Comparison of ENCODE assay signal across 1 cellular context in the genomic region with DNA sequence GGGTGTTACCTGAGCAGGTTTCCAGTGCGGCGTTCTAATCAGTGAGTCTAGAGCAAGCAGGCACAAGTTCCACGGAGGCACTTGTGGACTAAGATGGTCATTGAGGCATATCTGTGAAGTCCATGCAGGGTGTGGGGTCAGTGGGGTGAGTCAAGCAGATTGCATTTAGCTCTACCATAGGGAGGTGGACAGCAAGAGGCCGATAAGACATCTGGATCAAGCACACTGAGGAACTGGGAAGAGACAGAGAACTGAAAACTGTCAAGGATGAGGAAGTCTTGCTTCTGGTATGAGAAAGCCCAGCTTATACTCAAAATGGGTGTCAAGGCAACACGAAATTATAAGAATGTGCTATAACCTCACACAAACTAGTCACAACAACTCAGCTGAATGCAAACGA.
TF ChIP-seq lines count a peak whose summit lies in the region.

No MANE protein-coding gene starts in this region.

TF ChIP-seq in HepG2, 621 proteins besides CTCF, POLR2A, EP300 and RAD21 (continued from another document):
- TF ChIP-seq, protein P1, sequence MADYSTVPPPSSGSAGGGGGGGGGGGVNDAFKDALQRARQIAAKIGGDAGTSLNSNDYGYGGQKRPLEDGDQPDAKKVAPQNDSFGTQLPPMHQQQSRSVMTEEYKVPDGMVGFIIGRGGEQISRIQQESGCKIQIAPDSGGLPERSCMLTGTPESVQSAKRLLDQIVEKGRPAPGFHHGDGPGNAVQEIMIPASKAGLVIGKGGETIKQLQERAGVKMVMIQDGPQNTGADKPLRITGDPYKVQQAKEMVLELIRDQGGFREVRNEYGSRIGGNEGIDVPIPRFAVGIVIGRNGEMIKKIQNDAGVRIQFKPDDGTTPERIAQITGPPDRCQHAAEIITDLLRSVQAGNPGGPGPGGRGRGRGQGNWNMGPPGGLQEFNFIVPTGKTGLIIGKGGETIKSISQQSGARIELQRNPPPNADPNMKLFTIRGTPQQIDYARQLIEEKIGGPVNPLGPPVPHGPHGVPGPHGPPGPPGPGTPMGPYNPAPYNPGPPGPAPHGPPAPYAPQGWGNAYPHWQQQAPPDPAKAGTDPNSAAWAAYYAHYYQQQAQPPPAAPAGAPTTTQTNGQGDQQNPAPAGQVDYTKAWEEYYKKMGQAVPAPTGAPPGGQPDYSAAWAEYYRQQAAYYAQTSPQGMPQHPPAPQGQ (CRISPR knock-in tag; IDR thresholded peaks at IDR 0.05; ENCODE audit: borderline replicate concordance): no peak
- TF ChIP-seq, protein P2, sequence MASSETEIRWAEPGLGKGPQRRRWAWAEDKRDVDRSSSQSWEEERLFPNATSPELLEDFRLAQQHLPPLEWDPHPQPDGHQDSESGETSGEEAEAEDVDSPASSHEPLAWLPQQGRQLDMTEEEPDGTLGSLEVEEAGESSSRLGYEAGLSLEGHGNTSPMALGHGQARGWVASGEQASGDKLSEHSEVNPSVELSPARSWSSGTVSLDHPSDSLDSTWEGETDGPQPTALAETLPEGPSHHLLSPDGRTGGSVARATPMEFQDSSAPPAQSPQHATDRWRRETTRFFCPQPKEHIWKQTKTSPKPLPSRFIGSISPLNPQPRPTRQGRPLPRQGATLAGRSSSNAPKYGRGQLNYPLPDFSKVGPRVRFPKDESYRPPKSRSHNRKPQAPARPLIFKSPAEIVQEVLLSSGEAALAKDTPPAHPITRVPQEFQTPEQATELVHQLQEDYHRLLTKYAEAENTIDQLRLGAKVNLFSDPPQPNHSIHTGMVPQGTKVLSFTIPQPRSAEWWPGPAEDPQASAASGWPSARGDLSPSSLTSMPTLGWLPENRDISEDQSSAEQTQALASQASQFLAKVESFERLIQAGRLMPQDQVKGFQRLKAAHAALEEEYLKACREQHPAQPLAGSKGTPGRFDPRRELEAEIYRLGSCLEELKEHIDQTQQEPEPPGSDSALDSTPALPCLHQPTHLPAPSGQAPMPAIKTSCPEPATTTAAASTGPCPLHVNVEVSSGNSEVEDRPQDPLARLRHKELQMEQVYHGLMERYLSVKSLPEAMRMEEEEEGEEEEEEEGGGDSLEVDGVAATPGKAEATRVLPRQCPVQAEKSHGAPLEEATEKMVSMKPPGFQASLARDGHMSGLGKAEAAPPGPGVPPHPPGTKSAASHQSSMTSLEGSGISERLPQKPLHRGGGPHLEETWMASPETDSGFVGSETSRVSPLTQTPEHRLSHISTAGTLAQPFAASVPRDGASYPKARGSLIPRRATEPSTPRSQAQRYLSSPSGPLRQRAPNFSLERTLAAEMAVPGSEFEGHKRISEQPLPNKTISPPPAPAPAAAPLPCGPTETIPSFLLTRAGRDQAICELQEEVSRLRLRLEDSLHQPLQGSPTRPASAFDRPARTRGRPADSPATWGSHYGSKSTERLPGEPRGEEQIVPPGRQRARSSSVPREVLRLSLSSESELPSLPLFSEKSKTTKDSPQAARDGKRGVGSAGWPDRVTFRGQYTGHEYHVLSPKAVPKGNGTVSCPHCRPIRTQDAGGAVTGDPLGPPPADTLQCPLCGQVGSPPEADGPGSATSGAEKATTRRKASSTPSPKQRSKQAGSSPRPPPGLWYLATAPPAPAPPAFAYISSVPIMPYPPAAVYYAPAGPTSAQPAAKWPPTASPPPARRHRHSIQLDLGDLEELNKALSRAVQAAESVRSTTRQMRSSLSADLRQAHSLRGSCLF (CRISPR knock-in tag; IDR thresholded peaks at IDR 0.05; ENCODE audit: borderline replicate concordance): no peak
- TF ChIP-seq ZNF883 (CRISPR knock-in tag; IDR thresholded peaks at IDR 0.05; ENCODE audit: not compliant biosample characterization) (no peak), ZNF382 (CRISPR knock-in tag; IDR thresholded peaks at IDR 0.05; ENCODE audit: borderline replicate concordance) (no peak), HOXA9 (CRISPR knock-in tag; IDR thresholded peaks at IDR 0.05; ENCODE audit: borderline replicate concordance) (no peak), KLF11 (CRISPR knock-in tag; IDR thresholded peaks at IDR 0.05) (no peak), TBP (CRISPR knock-in tag; IDR thresholded peaks at IDR 0.05) (no peak), ZNF720 (CRISPR knock-in tag; IDR thresholded peaks at IDR 0.05) (no peak), ARNTL (CRISPR knock-in tag; IDR thresholded peaks at IDR 0.05) (no peak), ZBTB3 (CRISPR knock-in tag; IDR thresholded peaks at IDR 0.05; ENCODE audit: borderline replicate concordance, low read depth) (no peak), ZNF777 (CRISPR knock-in tag; IDR thresholded peaks at IDR 0.05) (no peak)
- TF ChIP-seq, protein P3, sequence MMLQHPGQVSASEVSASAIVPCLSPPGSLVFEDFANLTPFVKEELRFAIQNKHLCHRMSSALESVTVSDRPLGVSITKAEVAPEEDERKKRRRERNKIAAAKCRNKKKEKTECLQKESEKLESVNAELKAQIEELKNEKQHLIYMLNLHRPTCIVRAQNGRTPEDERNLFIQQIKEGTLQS (CRISPR knock-in tag; IDR thresholded peaks at IDR 0.05): no peak
- TF ChIP-seq, protein P4, sequence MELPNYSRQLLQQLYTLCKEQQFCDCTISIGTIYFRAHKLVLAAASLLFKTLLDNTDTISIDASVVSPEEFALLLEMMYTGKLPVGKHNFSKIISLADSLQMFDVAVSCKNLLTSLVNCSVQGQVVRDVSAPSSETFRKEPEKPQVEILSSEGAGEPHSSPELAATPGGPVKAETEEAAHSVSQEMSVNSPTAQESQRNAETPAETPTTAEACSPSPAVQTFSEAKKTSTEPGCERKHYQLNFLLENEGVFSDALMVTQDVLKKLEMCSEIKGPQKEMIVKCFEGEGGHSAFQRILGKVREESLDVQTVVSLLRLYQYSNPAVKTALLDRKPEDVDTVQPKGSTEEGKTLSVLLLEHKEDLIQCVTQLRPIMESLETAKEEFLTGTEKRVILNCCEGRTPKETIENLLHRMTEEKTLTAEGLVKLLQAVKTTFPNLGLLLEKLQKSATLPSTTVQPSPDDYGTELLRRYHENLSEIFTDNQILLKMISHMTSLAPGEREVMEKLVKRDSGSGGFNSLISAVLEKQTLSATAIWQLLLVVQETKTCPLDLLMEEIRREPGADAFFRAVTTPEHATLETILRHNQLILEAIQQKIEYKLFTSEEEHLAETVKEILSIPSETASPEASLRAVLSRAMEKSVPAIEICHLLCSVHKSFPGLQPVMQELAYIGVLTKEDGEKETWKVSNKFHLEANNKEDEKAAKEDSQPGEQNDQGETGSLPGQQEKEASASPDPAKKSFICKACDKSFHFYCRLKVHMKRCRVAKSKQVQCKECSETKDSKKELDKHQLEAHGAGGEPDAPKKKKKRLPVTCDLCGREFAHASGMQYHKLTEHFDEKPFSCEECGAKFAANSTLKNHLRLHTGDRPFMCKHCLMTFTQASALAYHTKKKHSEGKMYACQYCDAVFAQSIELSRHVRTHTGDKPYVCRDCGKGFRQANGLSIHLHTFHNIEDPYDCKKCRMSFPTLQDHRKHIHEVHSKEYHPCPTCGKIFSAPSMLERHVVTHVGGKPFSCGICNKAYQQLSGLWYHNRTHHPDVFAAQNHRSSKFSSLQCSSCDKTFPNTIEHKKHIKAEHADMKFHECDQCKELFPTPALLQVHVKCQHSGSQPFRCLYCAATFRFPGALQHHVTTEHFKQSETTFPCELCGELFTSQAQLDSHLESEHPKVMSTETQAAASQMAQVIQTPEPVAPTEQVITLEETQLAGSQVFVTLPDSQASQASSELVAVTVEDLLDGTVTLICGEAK (IDR thresholded peaks at IDR 0.05): no peak
- TF ChIP-seq, protein P4 (CRISPR knock-in tag; IDR thresholded peaks at IDR 0.05): no peak
- TF ChIP-seq, protein P5, sequence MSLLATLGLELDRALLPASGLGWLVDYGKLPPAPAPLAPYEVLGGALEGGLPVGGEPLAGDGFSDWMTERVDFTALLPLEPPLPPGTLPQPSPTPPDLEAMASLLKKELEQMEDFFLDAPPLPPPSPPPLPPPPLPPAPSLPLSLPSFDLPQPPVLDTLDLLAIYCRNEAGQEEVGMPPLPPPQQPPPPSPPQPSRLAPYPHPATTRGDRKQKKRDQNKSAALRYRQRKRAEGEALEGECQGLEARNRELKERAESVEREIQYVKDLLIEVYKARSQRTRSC (CRISPR knock-in tag; IDR thresholded peaks at IDR 0.05; ENCODE audit: low read depth): no peak
- TF ChIP-seq, protein P6, sequence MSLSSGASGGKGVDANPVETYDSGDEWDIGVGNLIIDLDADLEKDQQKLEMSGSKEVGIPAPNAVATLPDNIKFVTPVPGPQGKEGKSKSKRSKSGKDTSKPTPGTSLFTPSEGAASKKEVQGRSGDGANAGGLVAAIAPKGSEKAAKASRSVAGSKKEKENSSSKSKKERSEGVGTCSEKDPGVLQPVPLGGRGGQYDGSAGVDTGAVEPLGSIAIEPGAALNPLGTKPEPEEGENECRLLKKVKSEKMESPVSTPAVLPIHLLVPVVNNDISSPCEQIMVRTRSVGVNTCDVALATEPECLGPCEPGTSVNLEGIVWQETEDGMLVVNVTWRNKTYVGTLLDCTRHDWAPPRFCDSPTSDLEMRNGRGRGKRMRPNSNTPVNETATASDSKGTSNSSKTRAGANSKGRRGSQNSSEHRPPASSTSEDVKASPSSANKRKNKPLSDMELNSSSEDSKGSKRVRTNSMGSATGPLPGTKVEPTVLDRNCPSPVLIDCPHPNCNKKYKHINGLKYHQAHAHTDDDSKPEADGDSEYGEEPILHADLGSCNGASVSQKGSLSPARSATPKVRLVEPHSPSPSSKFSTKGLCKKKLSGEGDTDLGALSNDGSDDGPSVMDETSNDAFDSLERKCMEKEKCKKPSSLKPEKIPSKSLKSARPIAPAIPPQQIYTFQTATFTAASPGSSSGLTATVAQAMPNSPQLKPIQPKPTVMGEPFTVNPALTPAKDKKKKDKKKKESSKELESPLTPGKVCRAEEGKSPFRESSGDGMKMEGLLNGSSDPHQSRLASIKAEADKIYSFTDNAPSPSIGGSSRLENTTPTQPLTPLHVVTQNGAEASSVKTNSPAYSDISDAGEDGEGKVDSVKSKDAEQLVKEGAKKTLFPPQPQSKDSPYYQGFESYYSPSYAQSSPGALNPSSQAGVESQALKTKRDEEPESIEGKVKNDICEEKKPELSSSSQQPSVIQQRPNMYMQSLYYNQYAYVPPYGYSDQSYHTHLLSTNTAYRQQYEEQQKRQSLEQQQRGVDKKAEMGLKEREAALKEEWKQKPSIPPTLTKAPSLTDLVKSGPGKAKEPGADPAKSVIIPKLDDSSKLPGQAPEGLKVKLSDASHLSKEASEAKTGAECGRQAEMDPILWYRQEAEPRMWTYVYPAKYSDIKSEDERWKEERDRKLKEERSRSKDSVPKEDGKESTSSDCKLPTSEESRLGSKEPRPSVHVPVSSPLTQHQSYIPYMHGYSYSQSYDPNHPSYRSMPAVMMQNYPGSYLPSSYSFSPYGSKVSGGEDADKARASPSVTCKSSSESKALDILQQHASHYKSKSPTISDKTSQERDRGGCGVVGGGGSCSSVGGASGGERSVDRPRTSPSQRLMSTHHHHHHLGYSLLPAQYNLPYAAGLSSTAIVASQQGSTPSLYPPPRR (CRISPR knock-in tag; IDR thresholded peaks at IDR 0.05; ENCODE audit: borderline replicate concordance): no peak
- TF ChIP-seq, protein P7, sequence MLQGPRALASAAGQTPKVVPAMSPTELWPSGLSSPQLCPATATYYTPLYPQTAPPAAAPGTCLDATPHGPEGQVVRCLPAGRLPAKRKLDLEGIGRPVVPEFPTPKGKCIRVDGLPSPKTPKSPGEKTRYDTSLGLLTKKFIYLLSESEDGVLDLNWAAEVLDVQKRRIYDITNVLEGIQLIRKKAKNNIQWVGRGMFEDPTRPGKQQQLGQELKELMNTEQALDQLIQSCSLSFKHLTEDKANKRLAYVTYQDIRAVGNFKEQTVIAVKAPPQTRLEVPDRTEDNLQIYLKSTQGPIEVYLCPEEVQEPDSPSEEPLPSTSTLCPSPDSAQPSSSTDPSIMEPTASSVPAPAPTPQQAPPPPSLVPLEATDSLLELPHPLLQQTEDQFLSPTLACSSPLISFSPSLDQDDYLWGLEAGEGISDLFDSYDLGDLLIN (CRISPR knock-in tag; IDR thresholded peaks at IDR 0.05; ENCODE audit: borderline replicate concordance): no peak
